18 cellular contexts compared by ENCODE assay signal in the genomic region with DNA sequence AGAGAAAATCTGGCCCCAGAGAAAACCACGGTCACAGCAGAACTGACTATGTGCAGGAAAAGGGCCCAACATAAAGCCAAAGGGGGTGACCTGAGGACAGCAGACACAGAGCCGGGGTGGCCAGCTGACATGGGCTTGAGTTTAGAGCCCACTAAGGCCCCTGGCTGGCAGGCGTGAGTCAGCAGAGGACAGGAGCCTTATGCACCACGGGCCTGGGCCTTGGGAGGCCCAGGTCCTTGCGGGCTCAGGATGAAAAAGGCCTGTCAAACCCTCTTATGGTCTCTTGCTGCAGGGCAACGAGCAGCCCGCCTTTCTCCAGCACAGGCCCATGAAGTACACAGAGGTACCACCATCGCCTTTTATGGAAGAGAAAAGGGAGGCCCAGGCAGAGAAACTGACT. TPM values are rescaled to one million over a fixed set of nuclear protein-coding genes. Genes with fewer than 3 reads are reported as not detected.
DNase-seq lines count a peak whose midpoint lies in the region; ATAC-seq and TF ChIP-seq lines count a peak whose summit lies in the region.
"Had no signal": no experiment of that assay in that cellular context is flagged by ENCODE, and none has a peak within 500 bp of the region (broad histone marks: within the 10 kb centered on the region; RNA-seq: fewer than 3 reads in every experiment).

No MANE protein-coding gene starts in this region.

- no peak overlapping the region for H2AFZ ChIP-seq in neuronal stem cell (ENCODE audit: low read length)

- H3K36me3 ChIP-seq in heart right ventricle (peaks cover 0 to 46% (median 0%) of the 10 kb centered on the region in 9 donors), neuronal stem cell (replicated peaks in 1 of 2; ENCODE audit: control insufficient read depth in 2 of 2, insufficient read depth in 2 of 2, low read length in 2 of 2) (no peaks in the 10 kb centered on the region)
- H3K36me3 ChIP-seq: uterus had no signal

- 48 to 61% methylated on average over 8 of the region's 8 CpGs for WGBS in heart right ventricle, 2 donors
- no CpG with 5 or more reads among the region's 8 CpGs for WGBS in neuronal stem cell (ENCODE audit: extremely low coverage in 2 of 2, insufficient read length in 2 of 2, insufficient replicate concordance in 1 of 2), 2 donors

- DNase-seq in CD14-positive monocyte (ENCODE audit: low spot score) (no peak), T-cell (no peak), heart right ventricle (no peak), neuronal stem cell (ENCODE audit: low spot score) (no peak), ACHN (no peak), NCI-H187 treated with DMSO at 0.1 percent for 48 hours (lab: John Stamatoyannopoulos, UW) (no peak)
- DNase-seq: DMS53, foreskin melanocyte, NCI-H1694, NCI-H510A, retina, uterus had no signal

- H3K27me3 ChIP-seq in heart right ventricle (no peaks in the 10 kb centered on the region), neuronal stem cell (ENCODE audit: control insufficient read depth in 3 of 3, insufficient read depth in 3 of 3, low read depth in 1 of 3, low read length in 3 of 3) (no peaks in the 10 kb centered on the region)
- H3K27me3 ChIP-seq: uterus had no signal

- H3K9me3 ChIP-seq in heart right ventricle (no peaks in the 10 kb centered on the region), neuronal stem cell (replicated peaks in 1 of 2; ENCODE audit: control insufficient read depth in 2 of 2, insufficient read depth in 1 of 2, low read depth in 1 of 2, low read length in 2 of 2) (no peaks in the 10 kb centered on the region)
- H3K9me3 ChIP-seq: uterus had no signal

- H3K27ac ChIP-seq in heart right ventricle: peak overlapping the region; percentile 24 to 84 (median 72)
- H3K27ac ChIP-seq in neuronal stem cell (replicated peaks; ENCODE audit: low read length): no peak overlapping the region
- H3K27ac ChIP-seq: uterus had no signal

- no peak overlapping the region for H4K8ac ChIP-seq in neuronal stem cell (ENCODE audit: low read depth, low read length)

- ATAC-seq in T-cell (replicated peaks in 1 of 4): no peak
- peak in 5 of 8 donors; percentile 5 to 16 (median 6) for ATAC-seq in heart right ventricle
- no peak for ATAC-seq in GM21526 (IDR thresholded peaks at IDR 0.05; ENCODE audit: low FRiP score, unreplicated experiment)
- ATAC-seq in HG03565 (IDR thresholded peaks at IDR 0.05; ENCODE audit: unreplicated experiment): no peak

- H3K18ac ChIP-seq in neuronal stem cell (ENCODE audit: low read length): peak overlapping the region; percentile 70

- H3K9ac ChIP-seq in neuronal stem cell (ENCODE audit: low read depth, low read length, poor library complexity): no peak overlapping the region

- H3K4me3 Mint-ChIP-seq in CD14-positive monocyte (no peak overlapping the region), T-cell (peak overlapping the region in 1 of 3 donors; percentile 37)
- H3K4me3 Mint-ChIP-seq: activated naive CD4-positive, alpha-beta T cell treated with anti-CD3 and anti-CD28 coated beads, Interleukin-2, amount 50 U/mL, for 24 hours had no signal

- H4K91ac ChIP-seq in neuronal stem cell (ENCODE audit: low read depth, low read length, poor library complexity): no peak overlapping the region

- peak overlapping the region; percentile 50 for H2BK5ac ChIP-seq in neuronal stem cell (ENCODE audit: low read length)

- no peak overlapping the region for H3K23ac ChIP-seq in neuronal stem cell (ENCODE audit: low read depth, low read length, poor library complexity)

- H2BK120ac ChIP-seq in neuronal stem cell (ENCODE audit: low read depth, low read length): no peak overlapping the region

- H3K14ac ChIP-seq in neuronal stem cell (ENCODE audit: low read length): no peak overlapping the region

- peak overlapping the region; percentile 71 for H2BK15ac ChIP-seq in neuronal stem cell (ENCODE audit: low read length)

- no peak overlapping the region for H3K4me3 ChIP-seq in heart right ventricle
- no peak overlapping the region for H3K4me3 ChIP-seq in neuronal stem cell (ENCODE audit: low read length in 2 of 2)
- H3K4me3 ChIP-seq: uterus had no signal

- in situ Hi-C loops in ACHN (cut with HindIII; ENCODE audit: low pct_ligation_motif_present, low pct_unique_long_range_greater_than_20kb, low sequenced_read_pairs): no loop called here

- POLR2A ChIA-PET in T-cell (lab: Charles Lee): no interaction called here

- H2AK5ac ChIP-seq in neuronal stem cell (ENCODE audit: low read depth, low read length): peak overlapping the region; percentile 86

- no peaks in the 10 kb centered on the region for H3K9me3 Mint-ChIP-seq in CD14-positive monocyte
- H3K9me3 Mint-ChIP-seq in T-cell: no peaks in the 10 kb centered on the region
- H3K9me3 Mint-ChIP-seq: activated naive CD4-positive, alpha-beta T cell treated with anti-CD3 and anti-CD28 coated beads, Interleukin-2, amount 50 U/mL, for 24 hours had no signal

- H3K4me1 Mint-ChIP-seq in CD14-positive monocyte (peaks cover 62% of the 10 kb centered on the region), T-cell (peaks cover 70 to 91% (median 90%) of the 10 kb centered on the region in 3 donors)

- H3K36me3 Mint-ChIP-seq in CD14-positive monocyte (peaks cover 51 to 73% of the 10 kb centered on the region in 2 donors), T-cell (peaks cover 24% of the 10 kb centered on the region)

- no peaks in the 10 kb centered on the region for H3K27me3 Mint-ChIP-seq in CD14-positive monocyte (ENCODE audit: low read depth in 3 of 3)
- no peaks in the 10 kb centered on the region for H3K27me3 Mint-ChIP-seq in T-cell
- H3K27me3 Mint-ChIP-seq: activated naive CD4-positive, alpha-beta T cell treated with anti-CD3 and anti-CD28 coated beads, Interleukin-2, amount 50 U/mL, for 24 hours had no signal

- H3K4me2 ChIP-seq in neuronal stem cell (ENCODE audit: insufficient read depth, low read length, poor library complexity, severe bottlenecking): no peak overlapping the region

- CTCF ChIA-PET in T-cell (lab: Charles Lee): interaction anchor here in 1 of 2 donors (0.6 kb wide), 3 partner anchors 20 to 1953 kb away, joined by 3 to 8 read pairs (median 3); partner anchors contain the start of gene STK10

- TF ChIP-seq CTCF in CD14-positive monocyte (IDR thresholded peaks at IDR 0.05) (no peak), heart right ventricle (IDR thresholded peaks at IDR 0.05) (no peak)

- H3K79me1 ChIP-seq in neuronal stem cell (ENCODE audit: low read depth, low read length): no peaks in the 10 kb centered on the region

- H3K4ac ChIP-seq in neuronal stem cell (ENCODE audit: low read length): no peak overlapping the region

- H3K27ac Mint-ChIP-seq in CD14-positive monocyte (peak overlapping the region in 5 of 7 donors; percentile 26 to 90 (median 68)), T-cell (peak overlapping the region; percentile 77 to 84)

- H3K4me1 ChIP-seq in heart right ventricle (peaks cover 26 to 84% (median 62%) of the 10 kb centered on the region in 9 donors), neuronal stem cell (ENCODE audit: control insufficient read depth in 2 of 2, insufficient read depth in 1 of 2, low read depth in 1 of 2, low read length in 2 of 2) (peaks cover 5 to 30% of the 10 kb centered on the region in 2 donors)
- H3K4me1 ChIP-seq: uterus had no signal

- intact Hi-C loops in CD14-positive monocyte (cut with micrococcal nuclease) (no loop called here), heart right ventricle (cut with DNase I) (no loop called here)

- H2BK12ac ChIP-seq in neuronal stem cell (ENCODE audit: low read length): peak overlapping the region; percentile 46

RNA-seq across cellular contexts. Expression of gene STK10, which starts 19.7 kb away (rescaled TPM):
- polyA plus RNA-seq in CD14-positive monocyte (10 to 100 TPM; 21.5 to 47.4 TPM), heart right ventricle (10 to 100 TPM in 1 of 2 donors, 1 to 10 TPM in 1; 9.3 to 10.8 TPM)
- total RNA-seq in T-cell (100 to 1,000 TPM; 305 to 437 (median 331) TPM), heart right ventricle (10 to 100 TPM in 5 of 10 donors, 1 to 10 TPM in 5; 5.6 to 22.3 (median 9.8) TPM)
- polyA plus RNA-seq in neuronal stem cell (2013, experiment 1 of 2): 4.8 TPM
- polyA plus RNA-seq in neuronal stem cell (2013, experiment 2 of 2): 4.6 TPM

RNA-seq across cellular contexts. Expression of gene EFCAB9, which starts 25.7 kb away (rescaled TPM):
- polyA plus RNA-seq in CD14-positive monocyte (not detected), heart right ventricle (not detected)
- total RNA-seq in T-cell (not detected), heart right ventricle (not detected)
- polyA plus RNA-seq in neuronal stem cell (2013, experiment 1 of 2): 0.15 TPM
- 0.47 TPM for polyA plus RNA-seq in neuronal stem cell (2013, experiment 2 of 2)
- total RNA-seq: bronchial epithelial cell, mononuclear cell, OCI-LY7, uterus had no signal

Comparison
In these comparisons a context has a peak if more than half of its experiments do, and no peak if none do; other contexts are left out.
1. ATAC-seq: peak in heart right ventricle (5 of 8); none in T-cell (0 of 4), GM21526 (single experiment) and HG03565 (single experiment).
2. RNA of gene STK10, which starts 19.7 kb away (total RNA-seq): 305 to 437 TPM in T-cell; 5.6 to 22.3 TPM in heart right ventricle; every median in the first group is over 10 times any median in the second.